16 cellular contexts compared by ENCODE assay signal in genomic region chr10:21740989-21741388, GRCh38.
DNase-seq lines count a peak whose midpoint lies in the region; ATAC-seq, FAIRE-seq and TF ChIP-seq lines count a peak whose summit lies in the region.
"Had no signal": no experiment of that assay in that cellular context is flagged by ENCODE, and none has a peak within 500 bp of the region (broad histone marks: within the 10 kb centered on the region; RNA-seq: fewer than 3 reads in every experiment).

No MANE protein-coding gene starts in this region.

- intact Hi-C loops in CD4-positive, alpha-beta memory T cell (cut with micrococcal nuclease), result loop anchor here (2.0 to 5.0 kb wide), 2 partner anchors 18 to 39 kb away; no protein-coding TSS in a partner anchor

- H3K4me3 Mint-ChIP-seq in CD4-positive, alpha-beta memory T cell, result peak overlapping the region; percentile 5 to 74 (median 62)
- H3K4me3 Mint-ChIP-seq in activated CD8-positive, alpha-beta T cell treated with anti-CD3 and anti-CD28 coated beads, Interleukin-2, amount 10 ng/mL, durations not matched to agents 7 days and 5 days, result no peak overlapping the region
- no peak overlapping the region for H3K4me3 Mint-ChIP-seq in endothelial cell (ENCODE audit: unreplicated experiment)
- H3K4me3 Mint-ChIP-seq: neural crest cell had no signal

- no peak for TF ChIP-seq POLR2A in GM12892 (IDR thresholded peaks at IDR 0.05; ENCODE audit: low read depth, low read length)

- peak overlapping the region; percentile 84 to 98 (median 95) for H3K27ac Mint-ChIP-seq in CD4-positive, alpha-beta memory T cell
- H3K27ac Mint-ChIP-seq in activated CD8-positive, alpha-beta T cell treated with anti-CD3 and anti-CD28 coated beads, Interleukin-2, amount 10 ng/mL, durations not matched to agents 7 days and 5 days, result peak overlapping the region; percentile 30
- H3K27ac Mint-ChIP-seq in endothelial cell (ENCODE audit: unreplicated experiment), result peak overlapping the region; percentile 51

- FAIRE-seq in GM12892 (lab: Jason Lieb, UNC), result no peak

- no peak for TF ChIP-seq CTCF in endothelial cell (IDR thresholded peaks at IDR 0.05; ENCODE audit: unreplicated experiment)

- POLR2A ChIA-PET in CD4-positive, alpha-beta memory T cell (lab: Charles Lee; ENCODE audit: partially characterized antibody), result interaction anchor here (0.7 to 1.4 kb wide), 2 partner anchors 17 to 696 kb away, joined by 3 read pairs; no protein-coding TSS in a partner anchor
- POLR2A ChIA-PET in activated CD8-positive, alpha-beta T cell treated with anti-CD3 and anti-CD28 coated beads, Interleukin-2, amount 10 ng/mL, durations not matched to agents 7 days and 5 days (lab: Charles Lee), result no interaction called here

- DNase-seq in CD1c-positive myeloid dendritic cell (ENCODE audit: extremely low spot score), result peak; percentile 12
- peak; percentile 56 to 75 (median 68) for DNase-seq in CD4-positive, alpha-beta memory T cell
- peak; percentile 44 for DNase-seq in activated CD8-positive, alpha-beta T cell treated with anti-CD3 and anti-CD28 coated beads, Interleukin-2, amount 10 ng/mL, durations not matched to agents 7 days and 5 days
- no peak for DNase-seq in endothelial cell (ENCODE audit: low spot score)
- no peak for DNase-seq in EL
- DNase-seq in GM12892 (ENCODE audit: insufficient read length), result no peak
- DNase-seq in mucosa of gallbladder (ENCODE audit: low spot score), result no peak
- DNase-seq: DMS79 treated with DMSO at 0.1 percent for 48 hours; KG1; NCI-H1105; NK-92 treated with Interleukin-12 subunit alpha and Interleukin-12 subunit beta, amount 100 ng/mL, for 24 hours had no signal

- H3K27me3 Mint-ChIP-seq in CD4-positive, alpha-beta memory T cell, result no peaks in the 10 kb centered on the region
- no peaks in the 10 kb centered on the region for H3K27me3 Mint-ChIP-seq in activated CD8-positive, alpha-beta T cell treated with anti-CD3 and anti-CD28 coated beads, Interleukin-2, amount 10 ng/mL, durations not matched to agents 7 days and 5 days (ENCODE audit: low read depth)
- peaks cover 16% of the 10 kb centered on the region for H3K27me3 Mint-ChIP-seq in endothelial cell (ENCODE audit: unreplicated experiment)

- no peak overlapping the region for H3K4me3 ChIP-seq in CD4-positive, alpha-beta memory T cell (ENCODE audit: low read length in 2 of 2)
- H3K4me3 ChIP-seq: BLaER1 treated with 17β-estradiol and CSF1 and Interleukin-3, amounts not matched to agents 10 nM and 100 nM; gastroesophageal sphincter; lung had no signal

- H3K4me1 Mint-ChIP-seq in CD4-positive, alpha-beta memory T cell, result peaks cover 44 to 60% (median 49%) of the 10 kb centered on the region in 4 donors
- H3K4me1 Mint-ChIP-seq in activated CD8-positive, alpha-beta T cell treated with anti-CD3 and anti-CD28 coated beads, Interleukin-2, amount 10 ng/mL, durations not matched to agents 7 days and 5 days (ENCODE audit: low read depth), result peaks cover 57% of the 10 kb centered on the region
- H3K4me1 Mint-ChIP-seq in endothelial cell (ENCODE audit: unreplicated experiment), result peaks cover 35% of the 10 kb centered on the region

- H3K9me3 Mint-ChIP-seq in CD4-positive, alpha-beta memory T cell, result peaks cover 0 to 2% (median 0%) of the 10 kb centered on the region in 8 donors
- H3K9me3 Mint-ChIP-seq in activated CD8-positive, alpha-beta T cell treated with anti-CD3 and anti-CD28 coated beads, Interleukin-2, amount 10 ng/mL, durations not matched to agents 7 days and 5 days (ENCODE audit: insufficient read depth), result no peaks in the 10 kb centered on the region
- H3K9me3 Mint-ChIP-seq in endothelial cell (ENCODE audit: unreplicated experiment), result no peaks in the 10 kb centered on the region
- H3K9me3 Mint-ChIP-seq: neural crest cell had no signal

- no peaks in the 10 kb centered on the region for H3K9me3 ChIP-seq in CD4-positive, alpha-beta memory T cell (ENCODE audit: control insufficient read depth in 1 of 2, low read length in 2 of 2)
- H3K9me3 ChIP-seq: BLaER1 treated with 17β-estradiol and CSF1 and Interleukin-3, amounts not matched to agents 10 nM and 100 nM; gastroesophageal sphincter had no signal

- peak; percentile 66 for ATAC-seq in activated CD8-positive, alpha-beta T cell treated with anti-CD3 and anti-CD28 coated beads, Interleukin-2, amount 10 ng/mL, durations not matched to agents 7 days and 5 days
- ATAC-seq: gastroesophageal sphincter had no signal

- H3K36me3 Mint-ChIP-seq in CD4-positive, alpha-beta memory T cell, result peaks cover 44 to 69% of the 10 kb centered on the region in 2 donors
- peaks cover 65% of the 10 kb centered on the region for H3K36me3 Mint-ChIP-seq in activated CD8-positive, alpha-beta T cell treated with anti-CD3 and anti-CD28 coated beads, Interleukin-2, amount 10 ng/mL, durations not matched to agents 7 days and 5 days (ENCODE audit: low read depth)
- H3K36me3 Mint-ChIP-seq in endothelial cell (ENCODE audit: low read depth, unreplicated experiment), result peaks cover 37% of the 10 kb centered on the region

- peaks cover 56% of the 10 kb centered on the region for H3K4me1 ChIP-seq in CD4-positive, alpha-beta memory T cell (ENCODE audit: insufficient read depth, low read length)
- H3K4me1 ChIP-seq: gastroesophageal sphincter had no signal

- no peaks in the 10 kb centered on the region for H3K27me3 ChIP-seq in CD4-positive, alpha-beta memory T cell (ENCODE audit: insufficient read depth, low read length)
- H3K27me3 ChIP-seq: BLaER1 treated with 17β-estradiol and CSF1 and Interleukin-3, amounts not matched to agents 10 nM and 100 nM; gastroesophageal sphincter had no signal

- CTCF ChIA-PET in CD4-positive, alpha-beta memory T cell (lab: Charles Lee; ENCODE audit: partially characterized antibody), result interaction anchor here (1.4 kb wide), 1 partner anchor 9 kb away, joined by 4 read pairs; no protein-coding TSS in a partner anchor
- CTCF ChIA-PET in activated CD8-positive, alpha-beta T cell treated with anti-CD3 and anti-CD28 coated beads, Interleukin-2, amount 10 ng/mL, durations not matched to agents 7 days and 5 days (lab: Charles Lee), result interaction anchor here (1.0 to 1.4 kb wide), 3 partner anchors 9 to 245 kb away, joined by 3 to 4 read pairs (median 4); no protein-coding TSS in a partner anchor

- peak overlapping the region; percentile 48 for H3K27ac ChIP-seq in CD4-positive, alpha-beta memory T cell (ENCODE audit: low read depth, low read length)
- H3K27ac ChIP-seq: BLaER1 treated with 17β-estradiol and CSF1 and Interleukin-3, amounts not matched to agents 10 nM and 100 nM; gastroesophageal sphincter; RWPE1 had no signal

- H3K36me3 ChIP-seq in CD4-positive, alpha-beta memory T cell (ENCODE audit: insufficient read depth, low read length), result peaks cover 12% of the 10 kb centered on the region

Comparison
In these comparisons a context has a peak if more than half of its experiments do, and no peak if none do; other contexts are left out.
1. DNase-seq: peak in CD1c-positive myeloid dendritic cell (single experiment), CD4-positive, alpha-beta memory T cell (5 of 5) and activated CD8-positive, alpha-beta T cell treated with anti-CD3 and anti-CD28 coated beads, Interleukin-2, amount 10 ng/mL, durations not matched to agents 7 days and 5 days (single experiment); none in endothelial cell (single experiment), EL (single experiment), GM12892 (single experiment) and mucosa of gallbladder (single experiment).
2. H3K27ac Mint-ChIP-seq: peak in every context shown above with its lines; median percentile 95 in CD4-positive, alpha-beta memory T cell; 51 in endothelial cell; 30 in activated CD8-positive, alpha-beta T cell treated with anti-CD3 and anti-CD28 coated beads, Interleukin-2, amount 10 ng/mL, durations not matched to agents 7 days and 5 days.
3. H3K4me3 Mint-ChIP-seq: peak in CD4-positive, alpha-beta memory T cell (8 of 8); none in activated CD8-positive, alpha-beta T cell treated with anti-CD3 and anti-CD28 coated beads, Interleukin-2, amount 10 ng/mL, durations not matched to agents 7 days and 5 days (single experiment) and endothelial cell (single experiment).